1 cellular context compared by ENCODE assay signal in the genomic region with DNA sequence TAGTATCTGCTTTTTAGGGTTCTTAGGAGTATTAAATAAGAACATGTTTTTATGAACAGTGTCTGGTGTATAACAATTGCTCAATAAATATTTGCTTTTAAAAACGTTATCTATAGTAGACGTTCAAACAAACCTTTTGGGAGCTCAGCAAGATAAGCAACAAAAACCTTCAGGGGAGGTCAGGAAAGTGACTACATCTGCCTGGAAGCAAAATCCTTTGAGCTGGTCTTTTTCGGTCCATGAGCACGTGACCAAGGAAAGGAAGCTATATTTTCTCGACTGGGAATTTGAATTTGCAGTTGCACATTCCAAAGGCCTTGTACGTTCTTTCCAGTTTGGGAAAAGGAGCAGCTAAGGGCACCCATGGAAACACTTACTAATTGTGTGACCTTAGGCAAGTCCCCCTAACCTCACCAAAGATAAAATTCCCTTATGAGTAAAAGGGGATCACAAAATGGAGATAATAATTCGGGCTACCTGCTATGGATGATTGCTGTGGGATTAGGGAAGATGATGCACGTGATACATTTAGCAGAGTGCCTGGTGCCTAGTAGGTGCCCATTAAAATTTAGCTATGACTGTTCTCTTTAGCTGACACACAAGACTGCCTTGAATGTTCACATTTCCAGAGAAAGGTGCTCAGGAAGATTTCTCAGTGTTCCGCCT.
TF ChIP-seq lines count a peak whose summit lies in the region.

No MANE protein-coding gene starts in this region.

TF ChIP-seq in IMR-90, 13 proteins besides CTCF, POLR2A, EP300 and RAD21 (continued from another document):
- no peak for TF ChIP-seq RCOR1 (IDR thresholded peaks at IDR 0.05; ENCODE audit: insufficient replicate concordance, low read length)
- no peak for TF ChIP-seq MAFK (IDR thresholded peaks at IDR 0.05; ENCODE audit: low read depth, low read length)
- TF ChIP-seq RFX5 (IDR thresholded peaks at IDR 0.05; ENCODE audit: low read depth, low read length) = no peak
- TF ChIP-seq, protein P1, sequence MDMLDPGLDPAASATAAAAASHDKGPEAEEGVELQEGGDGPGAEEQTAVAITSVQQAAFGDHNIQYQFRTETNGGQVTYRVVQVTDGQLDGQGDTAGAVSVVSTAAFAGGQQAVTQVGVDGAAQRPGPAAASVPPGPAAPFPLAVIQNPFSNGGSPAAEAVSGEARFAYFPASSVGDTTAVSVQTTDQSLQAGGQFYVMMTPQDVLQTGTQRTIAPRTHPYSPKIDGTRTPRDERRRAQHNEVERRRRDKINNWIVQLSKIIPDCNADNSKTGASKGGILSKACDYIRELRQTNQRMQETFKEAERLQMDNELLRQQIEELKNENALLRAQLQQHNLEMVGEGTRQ (IDR thresholded peaks at IDR 0.05; ENCODE audit: low read depth, low read length) = no peak
- TF ChIP-seq, protein P2, sequence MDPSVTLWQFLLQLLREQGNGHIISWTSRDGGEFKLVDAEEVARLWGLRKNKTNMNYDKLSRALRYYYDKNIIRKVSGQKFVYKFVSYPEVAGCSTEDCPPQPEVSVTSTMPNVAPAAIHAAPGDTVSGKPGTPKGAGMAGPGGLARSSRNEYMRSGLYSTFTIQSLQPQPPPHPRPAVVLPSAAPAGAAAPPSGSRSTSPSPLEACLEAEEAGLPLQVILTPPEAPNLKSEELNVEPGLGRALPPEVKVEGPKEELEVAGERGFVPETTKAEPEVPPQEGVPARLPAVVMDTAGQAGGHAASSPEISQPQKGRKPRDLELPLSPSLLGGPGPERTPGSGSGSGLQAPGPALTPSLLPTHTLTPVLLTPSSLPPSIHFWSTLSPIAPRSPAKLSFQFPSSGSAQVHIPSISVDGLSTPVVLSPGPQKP (IDR thresholded peaks at IDR 0.05; ENCODE audit: borderline replicate concordance, low read depth, low read length) = no peak
- TF ChIP-seq MXI1 (IDR thresholded peaks at IDR 0.05; ENCODE audit: borderline replicate concordance, low read depth, low read length) = no peak
